Comparison of ENCODE assay signal across 12 cellular contexts in genomic region chr22:37331034-37331428, GRCh38. TPM values are rescaled to one million over a fixed set of nuclear protein-coding genes. Genes with fewer than 3 reads are reported as not detected.
DNase-seq lines count a peak whose midpoint lies in the region; ATAC-seq and TF ChIP-seq lines count a peak whose summit lies in the region.
"Had no signal": no experiment of that assay in that cellular context is flagged by ENCODE, and none has a peak within 500 bp of the region (broad histone marks: within the 10 kb centered on the region; RNA-seq: fewer than 3 reads in every experiment).

No MANE protein-coding gene starts in this region.

- H3K27ac Mint-ChIP-seq in H9: no peak overlapping the region

- H3T11ph ChIP-seq in H9 (ENCODE audit: low read length): no peak overlapping the region

- H3K4me2 ChIP-seq in H9 (ENCODE audit: insufficient read depth, insufficient read length, low read length): no peak overlapping the region

- no peak overlapping the region for H3K4ac ChIP-seq in H9 (ENCODE audit: low read depth, low read length)

- H2BK12ac ChIP-seq in H9 (ENCODE audit: insufficient read length, low read depth, low read length): no peak overlapping the region

- no peak overlapping the region for H3K4me3 ChIP-seq in BE2C (ENCODE audit: low read depth, low read length)
- no peak overlapping the region for H3K4me3 ChIP-seq in MG63
- no peak overlapping the region for H3K4me3 ChIP-seq in astrocyte of the spinal cord (ENCODE audit: low read depth, low read length)
- H3K4me3 ChIP-seq: prostate gland, thyroid gland had no signal

- H3K23me2 ChIP-seq in H9 (ENCODE audit: insufficient read length, low read depth, low read length, poor library complexity, severe bottlenecking): peaks cover 10% of the 10 kb centered on the region

- peak; percentile 21 for ATAC-seq in left colon

- H2BK15ac ChIP-seq in H9 (ENCODE audit: low read depth, low read length): no peak overlapping the region

- no peak overlapping the region for H3K23ac ChIP-seq in H9 (ENCODE audit: insufficient read length, low read depth, low read length)

- TF ChIP-seq CTCF in BE2C (IDR thresholded peaks at IDR 0.05; ENCODE audit: low read depth, low read length) (no peak), astrocyte of the spinal cord (IDR thresholded peaks at IDR 0.05; ENCODE audit: low read depth, low read length) (no peak), H9 (conservative IDR thresholded peaks at IDR 0.05) (no peak)

- intact Hi-C loops in left colon (cut with DNase I, micrococcal nuclease): no loop called here

- H2BK120ac ChIP-seq in H9 (ENCODE audit: low read depth, low read length, poor library complexity, severe bottlenecking): no peak overlapping the region

- H3K36me3 ChIP-seq in BE2C (no peaks in the 10 kb centered on the region), MG63 (no peaks in the 10 kb centered on the region)
- H3K36me3 ChIP-seq: prostate gland, thyroid gland, WERI-Rb-1 had no signal

- H3K79me2 ChIP-seq in H9 (ENCODE audit: insufficient read depth, low read length): no peaks in the 10 kb centered on the region

- peak; percentile 71 for DNase-seq in BE2C
- peak; percentile 60 for DNase-seq in MG63
- peak; percentile 69 for DNase-seq in astrocyte of the spinal cord (ENCODE audit: low read depth, low spot score)
- DNase-seq in left colon: no peak
- DNase-seq in DMS79 treated with DMSO at 0.1 percent for 48 hours (lab: John Stamatoyannopoulos, UW): no peak
- no peak for DNase-seq in H9
- DNase-seq in NK-92 (lab: John Stamatoyannopoulos, UW; ENCODE audit: unreplicated experiment): no peak
- DNase-seq in dedifferentiated amniotic fluid mesenchymal stem cell (ENCODE audit: extremely low spot score): no peak
- DNase-seq: NCI-H2081 treated with DMSO at 0.1 percent for 48 hours had no signal

- H2AFZ ChIP-seq in H9 (ENCODE audit: low read length): no peak overlapping the region

- H4K5ac ChIP-seq in H9 (ENCODE audit: insufficient read length, low read depth, low read length): no peak overlapping the region

- no peak overlapping the region for H3K56ac ChIP-seq in H9 (ENCODE audit: insufficient read length, low read depth, low read length)

- H2BK5ac ChIP-seq in H9 (ENCODE audit: insufficient read length, low read length): no peak overlapping the region

- WGBS in H9 (ENCODE audit: extremely low coverage, insufficient read length, low lambda C conversion rate): no CpG with 5 or more reads among the region's 7 CpGs

- H2BK20ac ChIP-seq in H9 (ENCODE audit: low read depth, low read length, poor library complexity, severe bottlenecking): no peak overlapping the region

- no peaks in the 10 kb centered on the region for H3K9me3 ChIP-seq in BE2C
- no peaks in the 10 kb centered on the region for H3K9me3 ChIP-seq in MG63
- H3K9me3 ChIP-seq in H9 (ENCODE audit: control insufficient read depth, low read depth, low read length): no peaks in the 10 kb centered on the region
- H3K9me3 ChIP-seq: prostate gland, thyroid gland had no signal

- H3K14ac ChIP-seq in H9 (ENCODE audit: insufficient read depth, low read length): no peak overlapping the region

- H4K8ac ChIP-seq in H9 (replicated peaks; ENCODE audit: insufficient read length, low read depth, low read length): no peak overlapping the region

- in situ Hi-C loops in astrocyte of the spinal cord (cut with HindIII; ENCODE audit: low sequenced_read_pairs): no loop called here

- H3K27me3 ChIP-seq in BE2C (peaks cover 40% of the 10 kb centered on the region), MG63 (no peaks in the 10 kb centered on the region), H9 (ENCODE audit: insufficient read depth, low read length) (peaks cover 3% of the 10 kb centered on the region; the same call in 1 of the 2 replicates)

- no peaks in the 10 kb centered on the region for H4K20me1 ChIP-seq in H9 (ENCODE audit: control insufficient read depth, insufficient read depth, insufficient read length)

- H2AK5ac ChIP-seq in H9 (ENCODE audit: insufficient read length, low read length): no peak overlapping the region

- no peaks in the 10 kb centered on the region for H3K36me3 Mint-ChIP-seq in H9 (ENCODE audit: insufficient read depth in 1 of 3, low read depth in 3 of 3)

- no peak overlapping the region for H3K18ac ChIP-seq in H9 (ENCODE audit: insufficient read length, low read depth, low read length)

- H3K4me1 ChIP-seq in BE2C: peaks cover 9% of the 10 kb centered on the region
- H3K4me1 ChIP-seq in H9 (ENCODE audit: insufficient read depth, low read length): no peaks in the 10 kb centered on the region
- H3K4me1 ChIP-seq: prostate gland, thyroid gland had no signal

- no peak overlapping the region for H4K91ac ChIP-seq in H9 (ENCODE audit: insufficient read length, low read depth, low read length)

- H3K4me3 Mint-ChIP-seq in H9: no peak overlapping the region

- H3K27me3 Mint-ChIP-seq in H9 (ENCODE audit: low read depth): peaks cover 83% of the 10 kb centered on the region

- H3K27ac ChIP-seq in H9 (ENCODE audit: insufficient read length, low read depth, low read length): no peak overlapping the region
- H3K27ac ChIP-seq: prostate gland, thyroid gland, WERI-Rb-1 had no signal

- no peaks in the 10 kb centered on the region for H3K79me1 ChIP-seq in H9 (ENCODE audit: insufficient read depth, low read depth, low read length, poor library complexity, severe bottlenecking)

- peaks cover 30 to 66% of the 10 kb centered on the region in 2 experiments for H3K4me1 Mint-ChIP-seq in H9

- H3K9me3 Mint-ChIP-seq in H9: peaks cover 0 to 2% of the 10 kb centered on the region in 2 experiments; a peak in 3 of 5 replicates

- H3K9ac ChIP-seq in H9 (ENCODE audit: extremely low read depth, insufficient read length, low read length): no peak overlapping the region

RNA-seq across cellular contexts. Expression of gene CYTH4, which starts 48.7 kb away (rescaled TPM):
- 0.99 TPM for polyA plus RNA-seq in BE2C (2012; ENCODE audit: insufficient read depth, insufficient read length, low read depth)
- 0.36 TPM in 1 of 2 replicates, not detected in the other for total RNA-seq in MG63 (2014; rRNA removed; shearing (Covaris generic); ENCODE audit: low replicate concordance)
- total RNA-seq in left colon (10 to 100 TPM in 1 of 2 donors, 1 to 10 TPM in 1; 2.6 to 10.4 TPM), H9 (2021) (not detected in 2 replicates)

Comparison
In these comparisons a context has a peak if more than half of its experiments do, and no peak if none do; other contexts are left out.
1. DNase-seq: peak in BE2C (single experiment), MG63 (single experiment) and astrocyte of the spinal cord (single experiment); none in left colon (0 of 2), DMS79 treated with DMSO at 0.1 percent for 48 hours (single experiment), H9 (single experiment), NK-92 (single experiment) and dedifferentiated amniotic fluid mesenchymal stem cell (single experiment).